ENCODE assay signal across 8 cellular contexts in genomic region chr17:32007463-32008298, GRCh38. TPM values are rescaled to one million over a fixed set of nuclear protein-coding genes. Genes with fewer than 3 reads are reported as not detected.
DNase-seq lines count a peak whose midpoint lies in the region; ATAC-seq, FAIRE-seq and TF ChIP-seq lines count a peak whose summit lies in the region.

No MANE protein-coding gene starts in this region.

- H3K36me3 ChIP-seq in GM23248 (ENCODE audit: low read depth) (no peaks in the 10 kb centered on the region), HepG2 (replicated peaks in 1 of 2; ENCODE audit: control insufficient read depth in 1 of 2, insufficient read depth in 2 of 2, low read length in 2 of 2) (no peaks in the 10 kb centered on the region)

- peak overlapping the region; percentile 85 for H3K9ac ChIP-seq in GM23248
- peak overlapping the region; percentile 64 for H3K9ac ChIP-seq in HepG2 (ENCODE audit: insufficient read depth, low read depth, low read length)

- POLR2A ChIA-PET in WTC11 (lab: Charles Lee): interaction anchor here (0.5 kb wide), 1 partner anchor 52 kb away, joined by 6 read pairs; no protein-coding TSS in a partner anchor
- POLR2A ChIA-PET in HepG2 (lab: Yijun Ruan, JAX): interaction anchor here (0.9 kb wide), 1 partner anchor 9 kb away, joined by 3 read pairs; no protein-coding TSS in a partner anchor

- H3K9me2 ChIP-seq in GM23248 (ENCODE audit: insufficient read depth): no peaks in the 10 kb centered on the region

- peaks cover 50% of the 10 kb centered on the region for H3K79me2 ChIP-seq in GM23248 (ENCODE audit: insufficient read depth)
- peaks cover 27% of the 10 kb centered on the region for H3K79me2 ChIP-seq in HepG2 (ENCODE audit: insufficient read depth, low read length)

- H3K9me3 ChIP-seq in GM23248 (ENCODE audit: low read depth) (no peaks in the 10 kb centered on the region), HepG2 (ENCODE audit: low read length) (no peaks in the 10 kb centered on the region)

- in situ Hi-C loops in GM23248 (cut with MboI) (no loop called here), HepG2 (cut with HindIII; ENCODE audit: extremely low pct_ligation_motif_present, low pct_unique_long_range_greater_than_20kb) (no loop called here)

- H3K27ac ChIP-seq in GM23248 (peak overlapping the region; percentile 29; the same call in 1 of the 2 replicates), HepG2 (ENCODE audit: extremely low read length, insufficient read depth, low read length) (peak overlapping the region; percentile 23)

- H3K4me2 ChIP-seq in GM23248 (ENCODE audit: unreplicated experiment) (peak overlapping the region; percentile 93), HepG2 (ENCODE audit: low read depth, low read length) (peak overlapping the region; percentile 98)

- TF ChIP-seq CTCF in LNCaP clone FGC (IDR thresholded peaks at IDR 0.05; ENCODE audit: control insufficient read depth, extremely low read depth, insufficient read depth) (no peak), WTC11 (IDR thresholded peaks at IDR 0.05) (no peak), HepG2 (CRISPR knock-in tag; IDR thresholded peaks at IDR 0.05) (no peak)

- CTCF ChIA-PET in WTC11 (lab: Charles Lee): interaction anchor here (0.7 to 3.8 kb wide), 25 partner anchors 9 to 252 kb away, joined by 3 to 76 read pairs (median 5); partner anchors contain the start of genes COPRS, RHOT1, SUZ12 and UTP6
- CTCF ChIA-PET in HepG2 (lab: Yijun Ruan, JAX; ENCODE audit: low intra/inter-chr PET ratio, low total read pairs): no interaction called here

- intact Hi-C loops in dendritic cell treated with granulocyte-macrophage colony-stimulating factor and Interleukin-4, amounts not matched to agents 40 ng/mL and 50 ng/mL, for 4 days (cut with micrococcal nuclease): loop anchor here (5.0 kb wide), 1 partner anchor 130 kb away; no protein-coding TSS in a partner anchor
- intact Hi-C loops in HepG2 (cut with micrococcal nuclease; ENCODE audit: unreplicated experiment): no loop called here

- H3K9me3 Mint-ChIP-seq in WTC11: no peaks in the 10 kb centered on the region
- H3K9me3 Mint-ChIP-seq in dendritic cell treated with granulocyte-macrophage colony-stimulating factor and Interleukin-4, amounts not matched to agents 40 ng/mL and 50 ng/mL, for 4 days: no peaks in the 10 kb centered on the region

- no peaks in the 10 kb centered on the region; the same call in 1 of the 2 replicates for H3K36me3 Mint-ChIP-seq in WTC11
- peaks cover 20% of the 10 kb centered on the region for H3K36me3 Mint-ChIP-seq in dendritic cell treated with granulocyte-macrophage colony-stimulating factor and Interleukin-4, amounts not matched to agents 40 ng/mL and 50 ng/mL, for 4 days (ENCODE audit: low read depth)

- H3K4me3 Mint-ChIP-seq in WTC11: peak overlapping the region; percentile 79
- H3K4me3 Mint-ChIP-seq in dendritic cell treated with granulocyte-macrophage colony-stimulating factor and Interleukin-4, amounts not matched to agents 40 ng/mL and 50 ng/mL, for 4 days: peak overlapping the region; percentile 90

- peak overlapping the region; percentile 6; the same call in 1 of the 2 replicates for H3K27ac Mint-ChIP-seq in WTC11
- H3K27ac Mint-ChIP-seq in dendritic cell treated with granulocyte-macrophage colony-stimulating factor and Interleukin-4, amounts not matched to agents 40 ng/mL and 50 ng/mL, for 4 days: peak overlapping the region; percentile 84

- peaks cover 19% of the 10 kb centered on the region for H3K27me3 Mint-ChIP-seq in WTC11 (ENCODE audit: low read depth)
- H3K27me3 Mint-ChIP-seq in dendritic cell treated with granulocyte-macrophage colony-stimulating factor and Interleukin-4, amounts not matched to agents 40 ng/mL and 50 ng/mL, for 4 days: peaks cover 11% of the 10 kb centered on the region

- H3K4me1 Mint-ChIP-seq in WTC11: peaks cover 23% of the 10 kb centered on the region
- H3K4me1 Mint-ChIP-seq in dendritic cell treated with granulocyte-macrophage colony-stimulating factor and Interleukin-4, amounts not matched to agents 40 ng/mL and 50 ng/mL, for 4 days (ENCODE audit: low read depth): peaks cover 45% of the 10 kb centered on the region

- H3K4me3 ChIP-seq in GM08714 (ENCODE audit: low read length) (peak overlapping the region; percentile 95), GM23248 (peak overlapping the region; percentile 82), LNCaP clone FGC (ENCODE audit: low read depth, low read length) (peak overlapping the region; percentile 92), HepG2 (replicated peaks in 1 of 3; ENCODE audit: insufficient read depth in 1 of 3, low read depth in 2 of 3, low read length in 3 of 3) (peak overlapping the region; percentile 88 to 100 (median 98))

- H3K4me1 ChIP-seq in GM23248 (ENCODE audit: insufficient read depth) (no peaks in the 10 kb centered on the region; the same call in 1 of the 2 replicates), HepG2 (ENCODE audit: insufficient read depth, low read length) (peaks cover 22% of the 10 kb centered on the region)

- peak; percentile 61 for DNase-seq in GM23248
- no peak for DNase-seq in LNCaP clone FGC (ENCODE audit: low read depth)
- DNase-seq in WTC11 (ENCODE audit: low spot score): peak; percentile 28
- no peak for DNase-seq in HepG2 (ENCODE audit: low spot score)
- peak; percentile 25 to 27 for DNase-seq in stimulated activated CD4-positive, alpha-beta T cell treated with anti-CD3 and anti-CD28 coated beads, Interleukin-4, amount 100 ng/mL, for 4 hours
- no peak for DNase-seq in COLO829 (ENCODE audit: low spot score)

- H4K20me1 ChIP-seq in GM23248 (ENCODE audit: insufficient read depth) (no peaks in the 10 kb centered on the region), HepG2 (ENCODE audit: insufficient read depth, low read length) (no peaks in the 10 kb centered on the region)

- TF ChIP-seq POLR2A in HepG2 (IDR thresholded peaks at IDR 0.05; ENCODE audit: insufficient read depth in 1 of 2, low read depth in 2 of 2, low read length in 2 of 2): no peak

- no peaks in the 10 kb centered on the region for H3K27me3 ChIP-seq in GM23248 (replicated peaks; ENCODE audit: insufficient read depth)
- H3K27me3 ChIP-seq in HepG2 (ENCODE audit: control insufficient read depth in 1 of 2, insufficient read depth in 2 of 2, low read length in 2 of 2): no peaks in the 10 kb centered on the region; a peak in 1 of 5 replicates

- peak overlapping the region; percentile 99 for H2AFZ ChIP-seq in GM23248
- H2AFZ ChIP-seq in HepG2 (ENCODE audit: low read length): peak overlapping the region; percentile 63

- BruUV-seq in HepG2 (replicated peaks; lab: Mats Ljungman, UMichigan): no TSS peak

- TF ChIP-seq EP300 in HepG2 (IDR thresholded peaks at IDR 0.05; ENCODE audit: low read depth in 2 of 2, low read length in 2 of 2) (no peak), HepG2 (CRISPR knock-in tag; IDR thresholded peaks at IDR 0.05; ENCODE audit: borderline replicate concordance) (no peak)

- peaks cover 25% of the 10 kb centered on the region for H3F3A ChIP-seq in GM23248 (ENCODE audit: insufficient read depth)

- ATAC-seq in WTC11 (peak; percentile 56), HepG2 (peak; percentile 84)

- no peak for TF ChIP-seq RAD21 in HepG2 (CRISPR knock-in tag; IDR thresholded peaks at IDR 0.05)

- WGBS in GM23248 (ENCODE audit: low coverage in 1 of 2, low lambda C conversion rate in 2 of 2, missing lambda C conversion rate in 2 of 2), 2 experiments: 0 to 1% methylated on average over 46 to 80 of the region's 80 CpGs
- WGBS in HepG2 (ENCODE audit: low lambda C conversion rate): under 1% methylated on average over 20 of the region's 80 CpGs

- no peak for FAIRE-seq in HepG2 (lab: Jason Lieb, UNC)

TF ChIP-seq in WTC11, 78 proteins besides CTCF, POLR2A, EP300 and RAD21 (continues in another document):
- TF ChIP-seq SP1 (CRISPR knock-in tag; conservative IDR thresholded peaks at IDR 0.05): 0 out of 2 replicates have a peak, but pooled peaks have one; percentile 3
- TF ChIP-seq OVOL2 (CRISPR knock-in tag; IDR thresholded peaks at IDR 0.05; ENCODE audit: borderline replicate concordance): no peak
- TF ChIP-seq SMAD3 (CRISPR knock-in tag; IDR thresholded peaks at IDR 0.05; ENCODE audit: borderline replicate concordance): no peak

TF ChIP-seq in HepG2, 621 proteins besides CTCF, POLR2A, EP300 and RAD21 (continues in another document):
- no peak for TF ChIP-seq KDM5A (IDR thresholded peaks at IDR 0.05; ENCODE audit: borderline replicate concordance, low read length)
- no peak for TF ChIP-seq SOX13 (IDR thresholded peaks at IDR 0.05)
- no peak for TF ChIP-seq SOX13 (CRISPR knock-in tag; conservative IDR thresholded peaks at IDR 0.05 in 1 of 2, IDR thresholded peaks at IDR 0.05 in 1 of 2)
- no peak for TF ChIP-seq ZNF337 (CRISPR knock-in tag; IDR thresholded peaks at IDR 0.05; ENCODE audit: borderline replicate concordance, low read depth)
- TF ChIP-seq ZZZ3 (CRISPR knock-in tag; IDR thresholded peaks at IDR 0.05; ENCODE audit: borderline replicate concordance): no peak
- TF ChIP-seq MEIS1 (CRISPR knock-in tag; IDR thresholded peaks at IDR 0.05; ENCODE audit: borderline replicate concordance): no peak
- TF ChIP-seq TBP (CRISPR knock-in tag; IDR thresholded peaks at IDR 0.05): no peak

RNA-seq across cellular contexts. Expression of gene LRRC37B, which starts 0.5 kb away (rescaled TPM):
- 2.1 and 5.1 TPM in 2 replicates for total RNA-seq in GM23248 (2014; rRNA removed; shearing (Covaris generic))
- polyA plus RNA-seq in GM23248 (2016; fragmentation: Nextera tagmentation; extraction: Ambion mirVana) (3.1 and 3.7 TPM in 2 replicates), HepG2 (2011; rRNA removed) (8.8 and 9.7 TPM in 2 replicates)
- total RNA-seq in WTC11 (2021) (18.7 to 20.7 TPM (median 20.6 TPM) in 3 replicates), HepG2 (2016; rRNA removed; fragmentation: Illumina TruSeq; extraction: Trizol) (5.4 and 8.7 TPM in 2 replicates)
- total RNA-seq in HepG2 (2016; cell fraction: cytosol; rRNA removed; fragmentation: Illumina TruSeq; extraction: Trizol; ENCODE audit: low read depth): 6.1 and 7.3 TPM in 2 replicates
- 5.2 and 7.8 TPM in 2 replicates for total RNA-seq in HepG2 (2016; cell fraction: insoluble cytoplasmic fraction; rRNA removed; fragmentation: Illumina TruSeq; extraction: Trizol)
- total RNA-seq in HepG2 (2016; cell fraction: membrane; rRNA removed; fragmentation: Illumina TruSeq; extraction: Trizol): 6.9 and 7.3 TPM in 2 replicates
- 11.9 and 21.2 TPM in 2 replicates for total RNA-seq in HepG2 (2016; cell fraction: nucleus; rRNA removed; fragmentation: Illumina TruSeq; extraction: Trizol)
- polyA plus RNA-seq in HepG2 (2011; cell fraction: cytosol; rRNA removed): 3.4 and 4.8 TPM in 2 replicates
- 12.8 and 17.6 TPM in 2 replicates for polyA plus RNA-seq in HepG2 (2011; cell fraction: nucleus; rRNA removed)
- polyA plus RNA-seq in HepG2 (2012): 5.3 and 7.2 TPM in 2 replicates
- polyA plus RNA-seq in HepG2 (2016; cell fraction: cytosol; fragmentation: Illumina TruSeq; extraction: Trizol; ENCODE audit: low read depth): 2.1 TPM in 2 replicates
- polyA plus RNA-seq in HepG2 (2016; cell fraction: insoluble cytoplasmic fraction; fragmentation: Illumina TruSeq; extraction: Trizol; ENCODE audit: low read depth): 5.0 and 6.4 TPM in 2 replicates
- polyA plus RNA-seq in HepG2 (2016; cell fraction: membrane; fragmentation: Illumina TruSeq; extraction: Trizol; ENCODE audit: low read depth): 2.9 and 4.2 TPM in 2 replicates
- 19.5 and 24.3 TPM in 2 replicates for polyA plus RNA-seq in HepG2 (2016; cell fraction: nucleus; fragmentation: Illumina TruSeq; extraction: Trizol; ENCODE audit: insufficient read depth, low read depth)
- 11.0 and 25.0 TPM in 2 replicates for polyA minus RNA-seq in HepG2 (2011; rRNA and poly(A)+ RNA removed; ENCODE audit: low replicate concordance)
- polyA minus RNA-seq in HepG2 (2011; cell fraction: cytosol; rRNA and poly(A)+ RNA removed): 2.9 and 3.4 TPM in 2 replicates
- 33.2 and 38.7 TPM in 2 replicates for polyA minus RNA-seq in HepG2 (2011; cell fraction: nucleus; rRNA and poly(A)+ RNA removed)

Comparison
In these comparisons a context has a peak if more than half of its experiments do, and no peak if none do; other contexts are left out.
1. DNase-seq: peak in GM23248 (single experiment), WTC11 (single experiment) and stimulated activated CD4-positive, alpha-beta T cell treated with anti-CD3 and anti-CD28 coated beads, Interleukin-4, amount 100 ng/mL, for 4 hours (2 of 2); none in LNCaP clone FGC (single experiment), HepG2 (single experiment) and COLO829 (single experiment).
2. Peak in every context shown above with its lines, with median percentiles within 50 percentile points of each other: H3K4me3 ChIP-seq.